Comparison of ENCODE assay signal across 1 cellular context in the genomic region with DNA sequence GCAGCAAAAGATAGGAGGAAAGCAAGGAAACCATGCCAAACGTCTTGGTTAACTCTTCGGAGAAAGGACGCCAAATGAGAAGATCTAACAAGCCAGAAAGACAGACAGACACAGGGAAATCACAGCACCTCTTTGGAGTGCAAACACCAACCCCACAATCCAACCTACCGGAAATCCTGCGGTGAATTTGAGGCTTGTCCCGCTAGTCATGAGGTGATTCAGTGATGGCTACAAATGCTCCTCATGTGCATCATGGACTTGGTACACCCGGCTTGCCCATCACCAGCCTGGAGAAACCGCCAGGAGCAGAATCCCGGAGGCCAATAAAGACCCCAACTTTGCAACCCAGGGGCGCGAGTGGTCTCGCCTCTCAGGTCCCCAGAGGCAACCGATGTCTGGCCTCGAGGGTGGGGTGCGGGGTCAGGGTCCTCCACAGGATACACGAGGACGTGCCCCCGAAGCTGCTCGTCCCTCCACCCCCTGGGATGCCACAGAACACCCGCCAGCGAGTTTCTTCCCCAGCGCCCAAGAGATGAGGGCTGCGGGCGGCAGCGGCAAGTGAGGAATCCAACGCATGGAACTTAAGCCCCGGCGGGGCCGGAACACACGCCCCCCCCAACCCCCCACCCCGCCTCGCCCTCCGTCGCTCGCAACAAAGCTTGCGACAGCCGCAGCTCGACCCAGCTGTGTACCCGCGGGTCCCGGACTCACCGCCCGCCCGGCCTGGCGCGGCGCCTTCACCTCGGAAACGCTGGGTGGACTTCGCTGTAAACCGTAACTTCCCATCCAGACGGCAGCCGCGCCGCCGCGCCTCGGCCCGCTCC.
A peak's percentile ranks its signal among the peaks of the same experiment; 100 is the strongest.
TF ChIP-seq lines count a peak whose summit lies in the region.

No MANE protein-coding gene starts in this region.

TF ChIP-seq in HEK293, 187 proteins besides CTCF, POLR2A, EP300 and RAD21 (continued from another document):
- TF ChIP-seq PRDM1 (tag by site-specific recombination; IDR thresholded peaks at IDR 0.05) (0 out of 2 replicates have a peak, but pooled peaks have one; percentile 45), GFI1B (tag by site-specific recombination; IDR thresholded peaks at IDR 0.05) (peak; percentile 52; the same call in 1 of the 2 replicates), ZNF335 (tag by site-specific recombination; conservative IDR thresholded peaks at IDR 0.05) (peak; percentile 14), ZSCAN30 (tag by site-specific recombination; IDR thresholded peaks at IDR 0.05) (0 out of 2 replicates have a peak, but pooled peaks have one; percentile 14), ZNF366 (tag by site-specific recombination; conservative IDR thresholded peaks at IDR 0.05) (peak; percentile 67), ZNF76 (tag by site-specific recombination; IDR thresholded peaks at IDR 0.05; ENCODE audit: borderline replicate concordance, low read depth) (peak; percentile 70; the same call in 1 of the 2 replicates)
- TF ChIP-seq, protein P1, sequence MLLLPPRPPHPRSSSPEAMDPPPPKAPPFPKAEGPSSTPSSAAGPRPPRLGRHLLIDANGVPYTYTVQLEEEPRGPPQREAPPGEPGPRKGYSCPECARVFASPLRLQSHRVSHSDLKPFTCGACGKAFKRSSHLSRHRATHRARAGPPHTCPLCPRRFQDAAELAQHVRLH (tag by site-specific recombination; IDR thresholded peaks at IDR 0.05): 0 out of 2 replicates have a peak, but pooled peaks have one; percentile 15
- TF ChIP-seq, protein P2, sequence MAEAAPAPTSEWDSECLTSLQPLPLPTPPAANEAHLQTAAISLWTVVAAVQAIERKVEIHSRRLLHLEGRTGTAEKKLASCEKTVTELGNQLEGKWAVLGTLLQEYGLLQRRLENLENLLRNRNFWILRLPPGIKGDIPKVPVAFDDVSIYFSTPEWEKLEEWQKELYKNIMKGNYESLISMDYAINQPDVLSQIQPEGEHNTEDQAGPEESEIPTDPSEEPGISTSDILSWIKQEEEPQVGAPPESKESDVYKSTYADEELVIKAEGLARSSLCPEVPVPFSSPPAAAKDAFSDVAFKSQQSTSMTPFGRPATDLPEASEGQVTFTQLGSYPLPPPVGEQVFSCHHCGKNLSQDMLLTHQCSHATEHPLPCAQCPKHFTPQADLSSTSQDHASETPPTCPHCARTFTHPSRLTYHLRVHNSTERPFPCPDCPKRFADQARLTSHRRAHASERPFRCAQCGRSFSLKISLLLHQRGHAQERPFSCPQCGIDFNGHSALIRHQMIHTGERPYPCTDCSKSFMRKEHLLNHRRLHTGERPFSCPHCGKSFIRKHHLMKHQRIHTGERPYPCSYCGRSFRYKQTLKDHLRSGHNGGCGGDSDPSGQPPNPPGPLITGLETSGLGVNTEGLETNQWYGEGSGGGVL (tag by site-specific recombination; IDR thresholded peaks at IDR 0.05): 0 out of 2 replicates have a peak, but pooled peaks have one; percentile 5
- TF ChIP-seq, protein P3, sequence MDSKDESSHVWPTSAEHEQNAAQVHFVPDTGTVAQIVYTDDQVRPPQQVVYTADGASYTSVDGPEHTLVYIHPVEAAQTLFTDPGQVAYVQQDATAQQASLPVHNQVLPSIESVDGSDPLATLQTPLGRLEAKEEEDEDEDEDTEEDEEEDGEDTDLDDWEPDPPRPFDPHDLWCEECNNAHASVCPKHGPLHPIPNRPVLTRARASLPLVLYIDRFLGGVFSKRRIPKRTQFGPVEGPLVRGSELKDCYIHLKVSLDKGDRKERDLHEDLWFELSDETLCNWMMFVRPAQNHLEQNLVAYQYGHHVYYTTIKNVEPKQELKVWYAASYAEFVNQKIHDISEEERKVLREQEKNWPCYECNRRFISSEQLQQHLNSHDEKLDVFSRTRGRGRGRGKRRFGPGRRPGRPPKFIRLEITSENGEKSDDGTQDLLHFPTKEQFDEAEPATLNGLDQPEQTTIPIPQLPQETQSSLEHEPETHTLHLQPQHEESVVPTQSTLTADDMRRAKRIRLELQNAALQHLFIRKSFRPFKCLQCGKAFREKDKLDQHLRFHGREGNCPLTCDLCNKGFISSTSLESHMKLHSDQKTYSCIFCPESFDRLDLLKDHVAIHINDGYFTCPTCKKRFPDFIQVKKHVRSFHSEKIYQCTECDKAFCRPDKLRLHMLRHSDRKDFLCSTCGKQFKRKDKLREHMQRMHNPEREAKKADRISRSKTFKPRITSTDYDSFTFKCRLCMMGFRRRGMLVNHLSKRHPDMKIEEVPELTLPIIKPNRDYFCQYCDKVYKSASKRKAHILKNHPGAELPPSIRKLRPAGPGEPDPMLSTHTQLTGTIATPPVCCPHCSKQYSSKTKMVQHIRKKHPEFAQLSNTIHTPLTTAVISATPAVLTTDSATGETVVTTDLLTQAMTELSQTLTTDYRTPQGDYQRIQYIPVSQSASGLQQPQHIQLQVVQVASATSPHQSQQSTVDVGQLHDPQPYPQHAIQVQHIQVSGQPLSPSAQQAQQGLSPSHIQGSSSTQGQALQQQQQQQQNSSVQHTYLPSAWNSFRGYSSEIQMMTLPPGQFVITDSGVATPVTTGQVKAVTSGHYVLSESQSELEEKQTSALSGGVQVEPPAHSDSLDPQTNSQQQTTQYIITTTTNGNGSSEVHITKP (tag by site-specific recombination; IDR thresholded peaks at IDR 0.05): peak; percentile 47; the same call in 1 of the 2 replicates
